In the genomic region with DNA sequence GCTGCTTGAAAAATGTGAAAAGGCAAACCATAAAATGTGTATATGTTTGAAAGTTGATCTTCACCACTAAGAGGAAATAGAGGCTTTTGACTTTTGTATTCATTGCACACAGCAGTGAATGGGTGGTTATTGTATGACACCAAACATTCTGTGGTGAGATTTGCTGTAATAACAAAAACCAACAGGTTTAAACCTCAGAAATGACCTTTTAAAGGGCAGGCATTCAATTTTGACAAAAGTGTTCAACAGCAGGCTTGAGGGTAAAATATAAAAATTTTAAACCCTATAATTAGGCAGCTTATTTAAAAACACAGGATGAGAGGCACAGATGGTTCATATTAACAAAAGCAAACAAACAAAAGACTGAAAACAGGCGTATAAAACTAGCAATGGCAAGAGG, we compare ENCODE assay signal across 15 cellular contexts.
A peak's percentile ranks its signal among the peaks of the same experiment; 100 is the strongest.
DNase-seq lines count a peak whose midpoint lies in the region; ATAC-seq and TF ChIP-seq lines count a peak whose summit lies in the region.
"Had no signal": no experiment of that assay in that cellular context is flagged by ENCODE, and none has a peak within 500 bp of the region (broad histone marks: within the 10 kb centered on the region; RNA-seq: fewer than 3 reads in every experiment).

No MANE protein-coding gene starts in this region.

- DNase-seq in NCI-H1092 treated with DMSO at 0.1 percent for 48 hours (lab: John Stamatoyannopoulos, UW) (peak; percentile 16), NCI-H1092 (lab: John Stamatoyannopoulos, UW) (no peak), NCI-H1436 treated with DMSO at 0.1 percent for 48 hours (lab: John Stamatoyannopoulos, UW) (peak; percentile 56), NCI-H2227 treated with DMSO at 0.1 percent for 48 hours (lab: John Stamatoyannopoulos, UW) (peak; percentile 13), choroid plexus epithelial cell (ENCODE audit: low read depth) (peak; percentile 4), kidney tubule cell (ENCODE audit: low spot score) (no peak)
- no peak for DNase-seq in activated T-cell treated with anti-CD3 and anti-CD28 coated beads, Interleukin-2, amount 50 U/mL, for 24 hours
- DNase-seq: CD8-positive, alpha-beta T cell; KBM-7; NCI-H524; NK-92 treated with Interleukin-12 subunit alpha and Interleukin-12 subunit beta, amount 100 ng/mL, for 24 hours; SHP77 treated with DMSO at 0.1 percent for 48 hours; T-helper 17 cell had no signal

- no peaks in the 10 kb centered on the region for H3K36me3 Mint-ChIP-seq in activated T-cell treated with anti-CD3 and anti-CD28 coated beads, Interleukin-2, amount 50 U/mL, for 24 hours (ENCODE audit: low read depth)
- H3K36me3 Mint-ChIP-seq: CD8-positive, alpha-beta T cell had no signal

- no peaks in the 10 kb centered on the region for H3K27me3 Mint-ChIP-seq in activated T-cell treated with anti-CD3 and anti-CD28 coated beads, Interleukin-2, amount 50 U/mL, for 24 hours
- H3K27me3 Mint-ChIP-seq: T-helper 17 cell had no signal

- no peak overlapping the region for H3K27ac Mint-ChIP-seq in activated T-cell treated with anti-CD3 and anti-CD28 coated beads, Interleukin-2, amount 50 U/mL, for 24 hours
- H3K27ac Mint-ChIP-seq: CD8-positive, alpha-beta T cell; GM23338; T-helper 17 cell had no signal

- no peak overlapping the region for H3K4me3 Mint-ChIP-seq in activated T-cell treated with anti-CD3 and anti-CD28 coated beads, Interleukin-2, amount 50 U/mL, for 24 hours
- H3K4me3 Mint-ChIP-seq: CD8-positive, alpha-beta T cell; GM23338; T-helper 17 cell had no signal

- no peak overlapping the region for H3K4me3 ChIP-seq in choroid plexus epithelial cell (ENCODE audit: low read depth, low read length)
- H3K4me3 ChIP-seq: GM23338 had no signal

- no peaks in the 10 kb centered on the region for H3K4me1 Mint-ChIP-seq in activated T-cell treated with anti-CD3 and anti-CD28 coated beads, Interleukin-2, amount 50 U/mL, for 24 hours (ENCODE audit: low read depth)
- H3K4me1 Mint-ChIP-seq: GM23338, T-helper 17 cell had no signal

- no peak for ATAC-seq in SK-N-SH treated with all-trans-retinoic acid at 6 μM for 48 hours
- ATAC-seq: CD8-positive, alpha-beta T cell; GM23338; T-helper 17 cell had no signal

- no peak for TF ChIP-seq CTCF in choroid plexus epithelial cell (conservative IDR thresholded peaks at IDR 0.05; ENCODE audit: low read depth, low read length)

- H3K9me3 Mint-ChIP-seq in activated T-cell treated with anti-CD3 and anti-CD28 coated beads, Interleukin-2, amount 50 U/mL, for 24 hours, result no peaks in the 10 kb centered on the region
- H3K9me3 Mint-ChIP-seq: CD8-positive, alpha-beta T cell; GM23338 had no signal

TF ChIP-seq in SK-N-SH treated with all-trans-retinoic acid at 6 μM for 48 hours, 23 proteins besides CTCF, POLR2A, EP300 and RAD21 (continues in another document):
- TF ChIP-seq SNAI2 (CRISPR knock-in tag; IDR thresholded peaks at IDR 0.05) (no peak), CSDC2 (CRISPR knock-in tag; IDR thresholded peaks at IDR 0.05) (no peak), ISL1 (CRISPR knock-in tag; IDR thresholded peaks at IDR 0.05) (no peak), PPARA (CRISPR knock-in tag; IDR thresholded peaks at IDR 0.05; ENCODE audit: borderline replicate concordance) (no peak), TCF4 (CRISPR knock-in tag; IDR thresholded peaks at IDR 0.05; ENCODE audit: borderline replicate concordance) (no peak), GLIS3 (CRISPR knock-in tag; IDR thresholded peaks at IDR 0.05) (no peak), ZNF70 (CRISPR knock-in tag; IDR thresholded peaks at IDR 0.05) (no peak), TOX (CRISPR knock-in tag; IDR thresholded peaks at IDR 0.05; ENCODE audit: borderline replicate concordance) (no peak), BACH2 (CRISPR knock-in tag; IDR thresholded peaks at IDR 0.05; ENCODE audit: borderline replicate concordance) (no peak), RARB (CRISPR knock-in tag; IDR thresholded peaks at IDR 0.05) (no peak), OSR1 (CRISPR knock-in tag; IDR thresholded peaks at IDR 0.05) (no peak), ARNTL (CRISPR knock-in tag; IDR thresholded peaks at IDR 0.05; ENCODE audit: borderline replicate concordance, low read depth) (no peak), ZFP3 (CRISPR knock-in tag; IDR thresholded peaks at IDR 0.05) (no peak), ESRRG (CRISPR knock-in tag; IDR thresholded peaks at IDR 0.05) (no peak), ZFP30 (CRISPR knock-in tag; IDR thresholded peaks at IDR 0.05) (no peak)
- TF ChIP-seq, protein P1, sequence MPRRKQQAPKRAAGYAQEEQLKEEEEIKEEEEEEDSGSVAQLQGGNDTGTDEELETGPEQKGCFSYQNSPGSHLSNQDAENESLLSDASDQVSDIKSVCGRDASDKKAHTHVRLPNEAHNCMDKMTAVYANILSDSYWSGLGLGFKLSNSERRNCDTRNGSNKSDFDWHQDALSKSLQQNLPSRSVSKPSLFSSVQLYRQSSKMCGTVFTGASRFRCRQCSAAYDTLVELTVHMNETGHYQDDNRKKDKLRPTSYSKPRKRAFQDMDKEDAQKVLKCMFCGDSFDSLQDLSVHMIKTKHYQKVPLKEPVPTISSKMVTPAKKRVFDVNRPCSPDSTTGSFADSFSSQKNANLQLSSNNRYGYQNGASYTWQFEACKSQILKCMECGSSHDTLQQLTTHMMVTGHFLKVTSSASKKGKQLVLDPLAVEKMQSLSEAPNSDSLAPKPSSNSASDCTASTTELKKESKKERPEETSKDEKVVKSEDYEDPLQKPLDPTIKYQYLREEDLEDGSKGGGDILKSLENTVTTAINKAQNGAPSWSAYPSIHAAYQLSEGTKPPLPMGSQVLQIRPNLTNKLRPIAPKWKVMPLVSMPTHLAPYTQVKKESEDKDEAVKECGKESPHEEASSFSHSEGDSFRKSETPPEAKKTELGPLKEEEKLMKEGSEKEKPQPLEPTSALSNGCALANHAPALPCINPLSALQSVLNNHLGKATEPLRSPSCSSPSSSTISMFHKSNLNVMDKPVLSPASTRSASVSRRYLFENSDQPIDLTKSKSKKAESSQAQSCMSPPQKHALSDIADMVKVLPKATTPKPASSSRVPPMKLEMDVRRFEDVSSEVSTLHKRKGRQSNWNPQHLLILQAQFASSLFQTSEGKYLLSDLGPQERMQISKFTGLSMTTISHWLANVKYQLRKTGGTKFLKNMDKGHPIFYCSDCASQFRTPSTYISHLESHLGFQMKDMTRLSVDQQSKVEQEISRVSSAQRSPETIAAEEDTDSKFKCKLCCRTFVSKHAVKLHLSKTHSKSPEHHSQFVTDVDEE (CRISPR knock-in tag; IDR thresholded peaks at IDR 0.05), result no peak
- TF ChIP-seq, protein P2, sequence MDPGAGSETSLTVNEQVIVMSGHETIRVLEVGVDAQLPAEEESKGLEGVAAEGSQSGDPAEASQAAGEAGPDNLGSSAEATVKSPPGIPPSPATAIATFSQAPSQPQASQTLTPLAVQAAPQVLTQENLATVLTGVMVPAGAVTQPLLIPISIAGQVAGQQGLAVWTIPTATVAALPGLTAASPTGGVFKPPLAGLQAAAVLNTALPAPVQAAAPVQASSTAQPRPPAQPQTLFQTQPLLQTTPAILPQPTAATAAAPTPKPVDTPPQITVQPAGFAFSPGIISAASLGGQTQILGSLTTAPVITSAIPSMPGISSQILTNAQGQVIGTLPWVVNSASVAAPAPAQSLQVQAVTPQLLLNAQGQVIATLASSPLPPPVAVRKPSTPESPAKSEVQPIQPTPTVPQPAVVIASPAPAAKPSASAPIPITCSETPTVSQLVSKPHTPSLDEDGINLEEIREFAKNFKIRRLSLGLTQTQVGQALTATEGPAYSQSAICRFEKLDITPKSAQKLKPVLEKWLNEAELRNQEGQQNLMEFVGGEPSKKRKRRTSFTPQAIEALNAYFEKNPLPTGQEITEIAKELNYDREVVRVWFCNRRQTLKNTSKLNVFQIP (CRISPR knock-in tag; IDR thresholded peaks at IDR 0.05; ENCODE audit: borderline replicate concordance, low read depth), result no peak
- TF ChIP-seq, protein P3, sequence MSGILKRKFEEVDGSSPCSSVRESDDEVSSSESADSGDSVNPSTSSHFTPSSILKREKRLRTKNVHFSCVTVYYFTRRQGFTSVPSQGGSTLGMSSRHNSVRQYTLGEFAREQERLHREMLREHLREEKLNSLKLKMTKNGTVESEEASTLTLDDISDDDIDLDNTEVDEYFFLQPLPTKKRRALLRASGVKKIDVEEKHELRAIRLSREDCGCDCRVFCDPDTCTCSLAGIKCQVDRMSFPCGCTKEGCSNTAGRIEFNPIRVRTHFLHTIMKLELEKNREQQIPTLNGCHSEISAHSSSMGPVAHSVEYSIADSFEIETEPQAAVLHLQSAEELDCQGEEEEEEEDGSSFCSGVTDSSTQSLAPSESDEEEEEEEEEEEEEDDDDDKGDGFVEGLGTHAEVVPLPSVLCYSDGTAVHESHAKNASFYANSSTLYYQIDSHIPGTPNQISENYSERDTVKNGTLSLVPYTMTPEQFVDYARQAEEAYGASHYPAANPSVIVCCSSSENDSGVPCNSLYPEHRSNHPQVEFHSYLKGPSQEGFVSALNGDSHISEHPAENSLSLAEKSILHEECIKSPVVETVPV (CRISPR knock-in tag; IDR thresholded peaks at IDR 0.05), result no peak
- TF ChIP-seq, protein P4, sequence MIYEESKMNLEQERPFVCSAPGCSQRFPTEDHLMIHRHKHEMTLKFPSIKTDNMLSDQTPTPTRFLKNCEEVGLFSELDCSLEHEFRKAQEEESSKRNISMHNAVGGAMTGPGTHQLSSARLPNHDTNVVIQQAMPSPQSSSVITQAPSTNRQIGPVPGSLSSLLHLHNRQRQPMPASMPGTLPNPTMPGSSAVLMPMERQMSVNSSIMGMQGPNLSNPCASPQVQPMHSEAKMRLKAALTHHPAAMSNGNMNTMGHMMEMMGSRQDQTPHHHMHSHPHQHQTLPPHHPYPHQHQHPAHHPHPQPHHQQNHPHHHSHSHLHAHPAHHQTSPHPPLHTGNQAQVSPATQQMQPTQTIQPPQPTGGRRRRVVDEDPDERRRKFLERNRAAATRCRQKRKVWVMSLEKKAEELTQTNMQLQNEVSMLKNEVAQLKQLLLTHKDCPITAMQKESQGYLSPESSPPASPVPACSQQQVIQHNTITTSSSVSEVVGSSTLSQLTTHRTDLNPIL (CRISPR knock-in tag; IDR thresholded peaks at IDR 0.05; ENCODE audit: low read depth), result no peak

Comparison
In these comparisons a context has a peak if more than half of its experiments do, and no peak if none do; other contexts are left out.
1. DNase-seq: peak in NCI-H1092 treated with DMSO at 0.1 percent for 48 hours (single experiment), NCI-H1436 treated with DMSO at 0.1 percent for 48 hours (single experiment), NCI-H2227 treated with DMSO at 0.1 percent for 48 hours (single experiment) and choroid plexus epithelial cell (single experiment); none in NCI-H1092 (single experiment), activated T-cell treated with anti-CD3 and anti-CD28 coated beads, Interleukin-2, amount 50 U/mL, for 24 hours (single experiment) and kidney tubule cell (single experiment).